31 cellular contexts compared by ENCODE assay signal in genomic region chr18:57048351-57048750, GRCh38.
"Had no signal": no experiment of that assay in that cellular context is flagged by ENCODE, and none has a peak within 500 bp of the region (broad histone marks: within the 10 kb centered on the region; RNA-seq: fewer than 3 reads in every experiment).

No MANE protein-coding gene starts in this region.

- H3K27me3 Mint-ChIP-seq: activated CD4-positive, alpha-beta memory T cell treated with anti-CD3 and anti-CD28 coated beads, Interleukin-2, amount 10 ng/mL, durations not matched to agents 7 days and 5 days; activated CD8-positive, alpha-beta memory T cell treated with anti-CD3 and anti-CD28 coated beads, Interleukin-2, amount 10 ng/mL, durations not matched to agents 7 days and 5 days; activated naive CD8-positive, alpha-beta T cell had no signal

- H3K36me3 Mint-ChIP-seq: activated CD8-positive, alpha-beta memory T cell treated with anti-CD3 and anti-CD28 coated beads, Interleukin-2, amount 10 ng/mL, durations not matched to agents 7 days and 5 days; activated naive CD8-positive, alpha-beta T cell; brain had no signal

- H3K9me3 Mint-ChIP-seq: activated CD4-positive, alpha-beta memory T cell treated with anti-CD3 and anti-CD28 coated beads, Interleukin-2, amount 10 ng/mL, durations not matched to agents 7 days and 5 days; activated naive CD8-positive, alpha-beta T cell treated with anti-CD3 and anti-CD28 coated beads, Interleukin-2, amount 50 U/mL, for 24 hours; T-helper 1 cell treated with Interleukin-12 subunit alpha and Interleukin-12 subunit beta and Interleukin-4 antibody, amounts not matched to agents 30 μg/mL and 1 μg/mL, for 36 hours; T-helper 2 cell treated with Interferon-gamma antibody and Interleukin-4, amounts not matched to agents 5 μg/mL and 100 μg/mL, for 36 hours had no signal

- ATAC-seq: activated CD8-positive, alpha-beta memory T cell treated with anti-CD3 and anti-CD28 coated beads, Interleukin-2, amount 10 ng/mL, durations not matched to agents 7 days and 5 days; activated naive CD8-positive, alpha-beta T cell treated with anti-CD3 and anti-CD28 coated beads, Interleukin-2, amount 50 U/mL, for 24 hours; PC-3 had no signal

- H3K4me3 Mint-ChIP-seq: activated CD4-positive, alpha-beta memory T cell treated with anti-CD3 and anti-CD28 coated beads, Interleukin-2, amount 10 ng/mL, durations not matched to agents 7 days and 5 days; activated CD8-positive, alpha-beta memory T cell treated with anti-CD3 and anti-CD28 coated beads, Interleukin-2, amount 10 ng/mL, durations not matched to agents 7 days and 5 days; activated naive CD8-positive, alpha-beta T cell; activated naive CD8-positive, alpha-beta T cell treated with anti-CD3 and anti-CD28 coated beads, Interleukin-2, amount 50 U/mL, for 24 hours; brain; T-helper 1 cell treated with Interleukin-12 subunit alpha and Interleukin-12 subunit beta and Interleukin-4 antibody, amounts not matched to agents 30 μg/mL and 1 μg/mL, for 36 hours; T-helper 2 cell treated with Interferon-gamma antibody and Interleukin-4, amounts not matched to agents 5 μg/mL and 100 μg/mL, for 36 hours had no signal

- DNase-seq: activated CD4-positive, alpha-beta memory T cell treated with anti-CD3 and anti-CD28 coated beads, Interleukin-2, amount 10 ng/mL, durations not matched to agents 7 days and 5 days; activated CD4-positive, alpha-beta T cell treated with anti-CD3 and anti-CD28 coated beads for 1 hour; activated CD4-positive, alpha-beta T cell treated with anti-CD3 and anti-CD28 coated beads for 48 hours; activated CD4-positive, CD25-positive, alpha-beta regulatory T cell; activated CD8-positive, alpha-beta memory T cell treated with anti-CD3 and anti-CD28 coated beads for 24 hours; activated CD8-positive, alpha-beta memory T cell treated with anti-CD3 and anti-CD28 coated beads, Interleukin-2, amount 10 ng/mL, durations not matched to agents 7 days and 5 days; activated CD8-positive, alpha-beta memory T cell treated with anti-CD3 and anti-CD28 coated beads, Interleukin-2, amount 50 U/mL, for 48 hours; activated effector memory CD4-positive, alpha-beta T cell treated with Interleukin-2 at 50 U/mL for 16 hours; activated naive CD8-positive, alpha-beta T cell treated with anti-CD3 and anti-CD28 coated beads, Interleukin-2, amount 50 U/mL, for 24 hours; activated T-cell treated with anti-CD3 and anti-CD28 coated beads, Interleukin-2, amount 50 U/mL, for 48 hours; anterior cingulate cortex; caudate nucleus; cerebellar nuclear complex; KG1; MM.1S; NCI-H1092; NCI-H1436 treated with DMSO at 0.1 percent for 48 hours; NCI-H1694 treated with DMSO at 0.1 percent for 48 hours; NCI-H2029; NCI-H345; NCI-H524 treated with DMSO at 0.1 percent for 48 hours; NCI-H748 treated with DMSO at 0.1 percent for 48 hours; NK-92 treated with Interleukin-12 subunit alpha and Interleukin-12 subunit beta, amount 100 ng/mL, for 24 hours; PC-3; Peyer's patch; RPMI8226; SHP77 treated with DMSO at 0.1 percent for 48 hours had no signal

- H3K4me1 Mint-ChIP-seq: activated CD4-positive, alpha-beta memory T cell treated with anti-CD3 and anti-CD28 coated beads, Interleukin-2, amount 10 ng/mL, durations not matched to agents 7 days and 5 days; activated CD8-positive, alpha-beta memory T cell treated with anti-CD3 and anti-CD28 coated beads, Interleukin-2, amount 10 ng/mL, durations not matched to agents 7 days and 5 days had no signal

- H3K27ac Mint-ChIP-seq: activated CD4-positive, alpha-beta memory T cell treated with anti-CD3 and anti-CD28 coated beads, Interleukin-2, amount 10 ng/mL, durations not matched to agents 7 days and 5 days; activated CD8-positive, alpha-beta memory T cell treated with anti-CD3 and anti-CD28 coated beads, Interleukin-2, amount 10 ng/mL, durations not matched to agents 7 days and 5 days; activated naive CD8-positive, alpha-beta T cell; activated naive CD8-positive, alpha-beta T cell treated with anti-CD3 and anti-CD28 coated beads, Interleukin-2, amount 50 U/mL, for 24 hours; brain; T-helper 1 cell treated with Interleukin-12 subunit alpha and Interleukin-12 subunit beta and Interleukin-4 antibody, amounts not matched to agents 30 μg/mL and 1 μg/mL, for 36 hours; T-helper 2 cell treated with Interferon-gamma antibody and Interleukin-4, amounts not matched to agents 5 μg/mL and 100 μg/mL, for 36 hours had no signal
